Comparison of ENCODE assay signal across 19 cellular contexts in the genomic region with DNA sequence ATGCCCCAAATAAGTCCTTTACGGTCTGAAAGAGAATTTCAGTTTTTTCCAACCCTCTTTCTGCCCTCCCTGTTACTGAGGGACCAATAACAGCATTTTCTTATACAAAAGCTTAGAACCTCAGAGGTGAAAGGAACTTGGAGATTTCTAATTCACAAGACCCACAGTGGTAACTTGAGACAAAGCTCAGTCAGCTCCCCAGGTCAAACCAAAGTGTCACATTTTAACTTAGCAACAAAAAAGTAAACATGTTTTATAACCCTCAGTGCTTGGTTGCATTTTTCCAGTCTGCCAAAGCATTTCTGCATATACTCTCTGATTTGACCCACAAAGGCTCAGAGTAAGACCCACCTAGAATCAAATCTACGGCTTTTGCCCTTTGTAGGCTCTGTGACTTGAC.
DNase-seq lines count a peak whose midpoint lies in the region; ATAC-seq lines count a peak whose summit lies in the region.
"Had no signal": no experiment of that assay in that cellular context is flagged by ENCODE, and none has a peak within 500 bp of the region (broad histone marks: within the 10 kb centered on the region; RNA-seq: fewer than 3 reads in every experiment).

No MANE protein-coding gene starts in this region.

- H3K36me3 ChIP-seq in SK-N-MC (ENCODE audit: insufficient read depth, low read length): no peaks in the 10 kb centered on the region
- H3K36me3 ChIP-seq: BLaER1 had no signal

- H3K9me3 ChIP-seq in SK-N-MC (ENCODE audit: low read depth, low read length): no peaks in the 10 kb centered on the region
- H3K9me3 ChIP-seq: BLaER1, Caco-2 had no signal

- H3K4me1 Mint-ChIP-seq in effector memory CD8-positive, alpha-beta T cell (ENCODE audit: low read depth in 2 of 2): peaks cover 4 to 18% of the 10 kb centered on the region in 2 donors
- peaks cover 10 to 18% of the 10 kb centered on the region in 2 donors for H3K4me1 Mint-ChIP-seq in immature natural killer cell
- H3K4me1 Mint-ChIP-seq: B cell; CD4-positive, CD25-positive, alpha-beta regulatory T cell had no signal

- DNase-seq in SK-N-MC (ENCODE audit: low read depth, low spot score) (no peak), immature natural killer cell (peak; percentile 2 to 9 (median 7)), G401 (ENCODE audit: low spot score) (no peak)
- no peak for DNase-seq in effector memory CD8-positive, alpha-beta T cell
- DNase-seq: Caco-2; CD4-positive, CD25-positive, alpha-beta regulatory T cell; CD8-positive, alpha-beta T cell; DMS153; DND-41; GDM1; GM23248; H9 had no signal

- in situ Hi-C loops in G401 (cut with HindIII; ENCODE audit: low sequenced_read_pairs): no loop called here

- no peaks in the 10 kb centered on the region for H3K27me3 Mint-ChIP-seq in effector memory CD8-positive, alpha-beta T cell
- peaks cover 0 to 2% (median 1%) of the 10 kb centered on the region in 3 donors for H3K27me3 Mint-ChIP-seq in immature natural killer cell (ENCODE audit: low read depth in 3 of 3)

- peak overlapping the region; percentile 37 to 90 for H3K27ac Mint-ChIP-seq in effector memory CD8-positive, alpha-beta T cell
- H3K27ac Mint-ChIP-seq in immature natural killer cell: peak overlapping the region in 3 of 6 donors; percentile 7 to 56 (median 7)
- H3K27ac Mint-ChIP-seq: B cell; CD4-positive, CD25-positive, alpha-beta regulatory T cell; CD8-positive, alpha-beta T cell; H9 had no signal

- no peaks in the 10 kb centered on the region for H3K36me3 Mint-ChIP-seq in effector memory CD8-positive, alpha-beta T cell (ENCODE audit: insufficient read depth)
- peaks cover 0 to 4% (median 0%) of the 10 kb centered on the region in 3 donors for H3K36me3 Mint-ChIP-seq in immature natural killer cell
- H3K36me3 Mint-ChIP-seq: CD4-positive, CD25-positive, alpha-beta regulatory T cell; CD8-positive, alpha-beta T cell had no signal

- H3K4me3 ChIP-seq in SK-N-MC: no peak overlapping the region
- H3K4me3 ChIP-seq: BLaER1, GM12878, GM23248 had no signal

- H3K9me3 Mint-ChIP-seq in effector memory CD8-positive, alpha-beta T cell: no peaks in the 10 kb centered on the region
- H3K9me3 Mint-ChIP-seq in immature natural killer cell: no peaks in the 10 kb centered on the region
- H3K9me3 Mint-ChIP-seq: CD8-positive, alpha-beta T cell; H9 had no signal

- H3K4me3 Mint-ChIP-seq in effector memory CD8-positive, alpha-beta T cell: no peak overlapping the region
- H3K4me3 Mint-ChIP-seq in immature natural killer cell: no peak overlapping the region
- H3K4me3 Mint-ChIP-seq: B cell; CD4-positive, CD25-positive, alpha-beta regulatory T cell; CD8-positive, alpha-beta T cell; H9 had no signal

- ATAC-seq in effector memory CD8-positive, alpha-beta T cell (replicated peaks): peak; percentile 70
- ATAC-seq in GM19452 (IDR thresholded peaks at IDR 0.05; ENCODE audit: unreplicated experiment) (no peak), GM19035 (IDR thresholded peaks at IDR 0.05; ENCODE audit: unreplicated experiment) (no peak)
- ATAC-seq: CD8-positive, alpha-beta T cell; GM12878; HCT116 had no signal

- peak overlapping the region; percentile 100 for H3K27ac ChIP-seq in SK-N-MC
- H3K27ac ChIP-seq: BLaER1, C4-2B, GM23248 had no signal

- peak overlapping the region; percentile 72 for H3K9ac ChIP-seq in SK-N-MC (ENCODE audit: insufficient read length)
- H3K9ac ChIP-seq: BLaER1, GM23248 had no signal

Comparison
In these comparisons a context has a peak if more than half of its experiments do, and no peak if none do; other contexts are left out.
1. DNase-seq: peak in immature natural killer cell (3 of 3); none in SK-N-MC (single experiment), effector memory CD8-positive, alpha-beta T cell (0 of 3) and G401 (single experiment).